Comparison of ENCODE assay signal across 20 cellular contexts in the genomic region with DNA sequence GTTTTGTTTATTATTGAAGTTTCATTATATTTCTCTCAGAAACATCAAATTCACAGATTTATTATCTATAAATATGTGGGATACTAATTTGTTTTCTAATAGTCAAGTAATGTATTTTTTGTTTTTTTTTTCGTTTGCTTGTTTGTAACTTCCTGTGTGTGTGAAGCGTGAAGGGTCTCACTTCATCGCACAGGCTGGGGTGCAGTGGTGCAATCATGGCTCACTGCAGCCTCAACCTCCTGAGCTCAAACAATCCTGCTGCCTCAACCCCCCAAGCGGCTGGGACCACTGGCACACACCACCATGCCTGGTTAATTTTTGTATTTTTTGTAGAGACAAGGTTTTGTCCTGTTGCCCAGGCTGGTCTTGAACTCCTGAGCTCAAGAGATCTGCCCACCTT.
DNase-seq lines count a peak whose midpoint lies in the region; ATAC-seq and TF ChIP-seq lines count a peak whose summit lies in the region.
"Had no signal": no experiment of that assay in that cellular context is flagged by ENCODE, and none has a peak within 500 bp of the region (broad histone marks: within the 10 kb centered on the region; RNA-seq: fewer than 3 reads in every experiment).

No MANE protein-coding gene starts in this region.

- in situ Hi-C loops in brain microvascular endothelial cell (cut with HindIII; ENCODE audit: low pct_ligation_motif_present, low sequenced_read_pairs) = no loop called here

- DNase-seq in memory B cell (ENCODE audit: low spot score in 2 of 2) (no peak), brain microvascular endothelial cell (no peak), NCI-H2107 treated with DMSO at 0.1 percent for 48 hours (lab: John Stamatoyannopoulos, UW; ENCODE audit: unreplicated experiment) (no peak), AML-193 (lab: John Stamatoyannopoulos, UW) (no peak)
- DNase-seq: activated CD4-positive, alpha-beta T cell treated with anti-CD3 and anti-CD28 coated beads for 48 hours; activated T-cell treated with anti-CD3 and anti-CD28 coated beads, Interleukin-2, amount 50 U/mL, for 1 hour; hypothalamus; IMR-90; left colon; NCI-H1105; stimulated activated naive CD8-positive, alpha-beta T cell treated with anti-CD3 and anti-CD28 coated beads, Interleukin-15, amount 100 ng/mL, for 72 hours; T1000 had no signal

- H3K4me3 ChIP-seq in brain microvascular endothelial cell (ENCODE audit: low read depth, low read length) = no peak overlapping the region
- H3K4me3 ChIP-seq: esophagus muscularis mucosa, SJSA1 had no signal

- no peak overlapping the region for H3K27ac ChIP-seq in brain microvascular endothelial cell
- H3K27ac ChIP-seq: esophagus muscularis mucosa, SJSA1 had no signal

- H3K36me3 Mint-ChIP-seq in memory B cell = peaks cover 13% of the 10 kb centered on the region

- peaks cover 24% of the 10 kb centered on the region for H3K4me1 Mint-ChIP-seq in memory B cell
- H3K4me1 Mint-ChIP-seq: stimulated activated naive CD8-positive, alpha-beta T cell treated with anti-CD3 and anti-CD28 coated beads, Interleukin-15, amount 100 ng/mL, for 72 hours had no signal

- H3K36me3 ChIP-seq in brain microvascular endothelial cell (replicated peaks) = peaks cover 5% of the 10 kb centered on the region
- H3K36me3 ChIP-seq: esophagus muscularis mucosa had no signal

- ATAC-seq in GM18867 (IDR thresholded peaks at IDR 0.05; ENCODE audit: unreplicated experiment) (peak; percentile 46), GM21526 (IDR thresholded peaks at IDR 0.05; ENCODE audit: low FRiP score, unreplicated experiment) (peak; percentile 50), HG03108 (IDR thresholded peaks at IDR 0.05; ENCODE audit: unreplicated experiment) (peak; percentile 48), memory B cell (ENCODE audit: low read depth) (peak; percentile 16), HG02970 (IDR thresholded peaks at IDR 0.05; ENCODE audit: low FRiP score, unreplicated experiment) (no peak)
- ATAC-seq: activated naive CD4-positive, alpha-beta T cell treated with anti-CD3 and anti-CD28 coated beads, Interleukin-2, amount 50 U/mL, for 72 hours; HCT116; left colon; stimulated activated naive CD8-positive, alpha-beta T cell treated with anti-CD3 and anti-CD28 coated beads, Interleukin-15, amount 100 ng/mL, for 72 hours had no signal

- H3K27ac Mint-ChIP-seq in memory B cell = peak overlapping the region; percentile 70
- H3K27ac Mint-ChIP-seq: activated naive CD4-positive, alpha-beta T cell treated with anti-CD3 and anti-CD28 coated beads, Interleukin-2, amount 50 U/mL, for 72 hours; stimulated activated naive CD8-positive, alpha-beta T cell treated with anti-CD3 and anti-CD28 coated beads, Interleukin-15, amount 100 ng/mL, for 72 hours had no signal

- no peaks in the 10 kb centered on the region for H3K27me3 ChIP-seq in brain microvascular endothelial cell (replicated peaks)
- H3K27me3 ChIP-seq: esophagus muscularis mucosa, SJSA1 had no signal

- no peak for TF ChIP-seq CTCF in brain microvascular endothelial cell (IDR thresholded peaks at IDR 0.05; ENCODE audit: low read depth, low read length, missing control alignments)

- peak overlapping the region; percentile 29 for H3K4me3 Mint-ChIP-seq in memory B cell
- H3K4me3 Mint-ChIP-seq: stimulated activated naive CD8-positive, alpha-beta T cell treated with anti-CD3 and anti-CD28 coated beads, Interleukin-15, amount 100 ng/mL, for 72 hours had no signal

- H3K9me3 Mint-ChIP-seq in memory B cell = peaks cover 11% of the 10 kb centered on the region

- H3K27me3 Mint-ChIP-seq in memory B cell = no peaks in the 10 kb centered on the region
